ENCODE assay signal across 9 cellular contexts in the genomic region with DNA sequence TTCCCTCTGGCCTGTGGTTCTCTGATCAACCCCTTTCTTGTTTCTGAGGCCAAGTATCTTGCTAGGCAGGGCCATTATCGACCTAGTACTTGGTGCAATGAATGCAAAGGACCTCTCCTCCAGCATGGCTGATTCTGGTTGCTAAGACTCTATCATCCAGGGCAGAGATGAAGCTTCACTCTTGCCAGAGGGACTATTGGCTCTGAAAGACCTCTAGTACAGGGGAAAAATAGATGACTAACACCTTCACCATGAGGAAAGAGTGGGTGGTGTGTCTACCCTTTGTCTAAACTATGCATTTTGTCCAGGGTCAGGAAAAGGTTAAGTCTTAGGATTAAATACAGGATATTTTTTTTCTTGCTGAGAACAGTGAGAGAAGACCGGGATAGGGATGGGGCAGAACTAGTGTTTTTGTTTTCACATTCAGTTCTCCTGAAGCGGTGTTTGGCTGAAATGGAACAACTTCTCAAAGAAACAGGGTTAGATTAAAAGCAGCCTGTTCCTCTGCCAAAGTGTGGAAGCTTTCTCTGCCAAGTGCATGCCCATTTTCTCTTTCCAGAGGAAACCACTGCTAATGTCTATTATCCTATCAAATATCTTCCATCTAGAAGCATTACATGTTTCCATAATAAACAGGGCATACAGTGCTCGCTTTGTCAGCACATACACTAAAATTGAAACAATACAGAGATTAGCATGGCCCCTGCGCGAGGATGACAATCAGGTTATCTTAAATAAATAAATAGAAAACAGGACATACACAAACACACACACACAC. TPM values are rescaled to one million over a fixed set of nuclear protein-coding genes. Genes with fewer than 3 reads are reported as not detected.
DNase-seq lines count a peak whose midpoint lies in the region; ATAC-seq, FAIRE-seq and TF ChIP-seq lines count a peak whose summit lies in the region.
"Had no signal": no experiment of that assay in that cellular context is flagged by ENCODE, and none has a peak within 500 bp of the region (broad histone marks: within the 10 kb centered on the region; RNA-seq: fewer than 3 reads in every experiment).

No MANE protein-coding gene starts in this region.

- CTCF ChIA-PET in HEK293 (lab: Yijun Ruan, JAX): interaction anchor here (0.8 to 1.0 kb wide), 2 partner anchors 133 to 145 kb away, joined by 4 read pairs; no protein-coding TSS in a partner anchor
- CTCF ChIA-PET in CD8-positive, alpha-beta memory T cell (lab: Charles Lee): interaction anchor here (0.8 to 1.9 kb wide), 2 partner anchors 8 to 25 kb away, joined by 3 to 5 read pairs; no protein-coding TSS in a partner anchor

- H3K27me3 Mint-ChIP-seq in activated T-helper 17 cell treated with anti-CD3 and anti-CD28 coated beads, Interleukin-2, amount 50 U/mL, for 72 hours: no peaks in the 10 kb centered on the region
- no peaks in the 10 kb centered on the region for H3K27me3 Mint-ChIP-seq in CD8-positive, alpha-beta memory T cell

- no peaks in the 10 kb centered on the region for H3K9me3 ChIP-seq in HEK293 (ENCODE audit: control insufficient read depth, insufficient read depth, low read depth, low read length)
- no peaks in the 10 kb centered on the region for H3K9me3 ChIP-seq in small intestine (ENCODE audit: control insufficient read depth, low read depth)
- no peaks in the 10 kb centered on the region for H3K9me3 ChIP-seq in CD8-positive, alpha-beta memory T cell (ENCODE audit: low read length)

- H3K27ac ChIP-seq in HEK293 (ENCODE audit: extremely low read depth, low read depth, low read length) (no peak overlapping the region), small intestine (ENCODE audit: low read depth in 1 of 2, low read length in 1 of 2) (peak overlapping the region; percentile 49 to 65)
- no peak overlapping the region for H3K27ac ChIP-seq in CD8-positive, alpha-beta memory T cell (ENCODE audit: low read depth, low read length)

- 38 to 58% (median 53%) methylated on average over 6 of the region's 6 CpGs for WGBS in small intestine, 3 donors

- POLR2A ChIA-PET in HEK293 (lab: Yijun Ruan, JAX): interaction anchor here (4.7 to 6.0 kb wide), 2 partner anchors 9 to 24 kb away, joined by 78 to 86 read pairs; a partner anchor contains a TSS
- POLR2A ChIA-PET in CD8-positive, alpha-beta memory T cell (lab: Charles Lee): no interaction called here

- no peaks in the 10 kb centered on the region for H3K9me3 Mint-ChIP-seq in activated T-helper 17 cell treated with anti-CD3 and anti-CD28 coated beads, Interleukin-2, amount 50 U/mL, for 72 hours
- no peaks in the 10 kb centered on the region for H3K9me3 Mint-ChIP-seq in CD8-positive, alpha-beta memory T cell

- peak overlapping the region; percentile 88 for H3K4me3 Mint-ChIP-seq in activated T-helper 17 cell treated with anti-CD3 and anti-CD28 coated beads, Interleukin-2, amount 50 U/mL, for 72 hours
- H3K4me3 Mint-ChIP-seq in CD8-positive, alpha-beta memory T cell: peak overlapping the region in 1 of 7 donors; percentile 73

- H3K27ac Mint-ChIP-seq in activated T-helper 17 cell treated with anti-CD3 and anti-CD28 coated beads, Interleukin-2, amount 50 U/mL, for 72 hours: peak overlapping the region; percentile 73
- peak overlapping the region in 1 of 8 donors; percentile 40 for H3K27ac Mint-ChIP-seq in CD8-positive, alpha-beta memory T cell

- DNase-seq in fibroblast of the aortic adventitia (ENCODE audit: low read depth) (peak; percentile 93), small intestine (peak; percentile 31), NCI-H524 treated with DMSO at 0.1 percent for 48 hours (lab: John Stamatoyannopoulos, UW) (no peak), SKM-1 (lab: John Stamatoyannopoulos, UW; ENCODE audit: unreplicated experiment) (no peak)
- no peak for DNase-seq in CD8-positive, alpha-beta memory T cell
- DNase-seq: islet precursor cell had no signal

- peaks cover 91% of the 10 kb centered on the region for H3K36me3 Mint-ChIP-seq in activated T-helper 17 cell treated with anti-CD3 and anti-CD28 coated beads, Interleukin-2, amount 50 U/mL, for 72 hours (ENCODE audit: low read depth)
- H3K36me3 Mint-ChIP-seq in CD8-positive, alpha-beta memory T cell: peaks cover 7 to 54% (median 19%) of the 10 kb centered on the region in 3 donors

- H3K4me1 ChIP-seq in HEK293 (ENCODE audit: control insufficient read depth, insufficient read depth, low read length) (peaks cover 25% of the 10 kb centered on the region), small intestine (ENCODE audit: control insufficient read depth in 2 of 2, insufficient read depth in 1 of 2, low read depth in 1 of 2, low read length in 1 of 2) (peaks cover 7 to 13% of the 10 kb centered on the region in 2 donors)
- peaks cover 28% of the 10 kb centered on the region for H3K4me1 ChIP-seq in CD8-positive, alpha-beta memory T cell (ENCODE audit: insufficient read depth, low read length)

- H3K27me3 ChIP-seq in small intestine (ENCODE audit: control insufficient read depth in 2 of 2, insufficient read depth in 2 of 2, low read length in 2 of 2): no peaks in the 10 kb centered on the region
- H3K27me3 ChIP-seq in CD8-positive, alpha-beta memory T cell (ENCODE audit: insufficient read depth, low read length, poor library complexity, severe bottlenecking): no peaks in the 10 kb centered on the region

- peak; percentile 14 for ATAC-seq in activated T-helper 17 cell treated with anti-CD3 and anti-CD28 coated beads, Interleukin-2, amount 50 U/mL, for 72 hours (replicated peaks)
- no peak for ATAC-seq in HG03097 (IDR thresholded peaks at IDR 0.05; ENCODE audit: low FRiP score, unreplicated experiment)

- peaks cover 23% of the 10 kb centered on the region for H3K4me1 Mint-ChIP-seq in activated T-helper 17 cell treated with anti-CD3 and anti-CD28 coated beads, Interleukin-2, amount 50 U/mL, for 72 hours
- peaks cover 33 to 44% (median 42%) of the 10 kb centered on the region in 3 donors for H3K4me1 Mint-ChIP-seq in CD8-positive, alpha-beta memory T cell

- H3K36me3 ChIP-seq in HEK293 (ENCODE audit: control insufficient read depth in 2 of 2, insufficient read depth in 1 of 2, low read length in 2 of 2) (peaks cover 0 to 50% of the 10 kb centered on the region in 2 experiments; a peak in 1 of 3 replicates), small intestine (ENCODE audit: control insufficient read depth in 2 of 2, insufficient read depth in 2 of 2, low read length in 2 of 2) (peaks cover 0 to 4% of the 10 kb centered on the region in 2 donors)
- no peaks in the 10 kb centered on the region for H3K36me3 ChIP-seq in CD8-positive, alpha-beta memory T cell (ENCODE audit: insufficient read depth, low read length)

- TF ChIP-seq CTCF in HEK293 (tag by site-specific recombination; IDR thresholded peaks at IDR 0.05): no peak
- TF ChIP-seq CTCF in fibroblast of the aortic adventitia (IDR thresholded peaks at IDR 0.05; ENCODE audit: insufficient read depth, low read length): no peak

- no peak overlapping the region for H3K4me3 ChIP-seq in HEK293 (ENCODE audit: low read depth, low read length)
- H3K4me3 ChIP-seq in fibroblast of the aortic adventitia (ENCODE audit: low read depth, low read length): peak overlapping the region; percentile 34
- peak overlapping the region in 1 of 2 donors; percentile 3 for H3K4me3 ChIP-seq in small intestine (ENCODE audit: low read depth in 1 of 2, low read length in 2 of 2)
- no peak overlapping the region for H3K4me3 ChIP-seq in CD8-positive, alpha-beta memory T cell (ENCODE audit: low read length)

- no peak for FAIRE-seq in small intestine (lab: Jason Lieb, UNC)

TF ChIP-seq in HEK293, 187 proteins besides CTCF, POLR2A, EP300 and RAD21 (continues in another document):
- TF ChIP-seq ZNF324 (tag by site-specific recombination; IDR thresholded peaks at IDR 0.05) (no peak), ZNF654 (tag by site-specific recombination; IDR thresholded peaks at IDR 0.05; ENCODE audit: low read depth) (no peak), ZNF175 (tag by site-specific recombination; IDR thresholded peaks at IDR 0.05) (no peak), ZNF302 (tag by site-specific recombination; IDR thresholded peaks at IDR 0.05; ENCODE audit: low read depth) (no peak), SCRT2 (tag by site-specific recombination; IDR thresholded peaks at IDR 0.05) (no peak)

RNA-seq across cellular contexts. Expression of a gene that starts 5.0 kb away (rescaled TPM):
- 10 to 100 TPM; 42.4 to 51.3 TPM for total RNA-seq in activated T-helper 17 cell treated with anti-CD3 and anti-CD28 coated beads, Interleukin-2, amount 50 U/mL, for 72 hours
- total RNA-seq in fibroblast of the aortic adventitia (ENCODE audit: low replicate concordance): 0.98 and 5.9 TPM in 2 replicates
- polyA plus RNA-seq in small intestine: 10 to 100 TPM; 19.7 to 36.7 (median 22.4) TPM
- 100 to 1,000 TPM; 104 to 110 TPM for total RNA-seq in CD8-positive, alpha-beta memory T cell
- polyA plus RNA-seq in CD8-positive, alpha-beta memory T cell: 43.1 TPM

RNA-seq across cellular contexts. Expression of a gene that starts 23.8 kb away (rescaled TPM):
- 10 to 100 TPM; 11.3 to 52.8 TPM for total RNA-seq in activated T-helper 17 cell treated with anti-CD3 and anti-CD28 coated beads, Interleukin-2, amount 50 U/mL, for 72 hours
- 5.8 and 14.8 TPM in 2 replicates for total RNA-seq in fibroblast of the aortic adventitia (ENCODE audit: low replicate concordance)
- polyA plus RNA-seq in small intestine: 10 to 100 TPM; 24.1 to 57.0 (median 49.4) TPM
- total RNA-seq in CD8-positive, alpha-beta memory T cell: 1 to 10 TPM; 4.4 to 4.9 TPM
- polyA plus RNA-seq in CD8-positive, alpha-beta memory T cell: 4.6 TPM

RNA-seq across cellular contexts. Expression of a gene that starts 33.4 kb away (rescaled TPM):
- total RNA-seq in activated T-helper 17 cell treated with anti-CD3 and anti-CD28 coated beads, Interleukin-2, amount 50 U/mL, for 72 hours: 10 to 100 TPM; 10.7 to 18.4 TPM
- 9.1 and 13.0 TPM in 2 replicates for total RNA-seq in fibroblast of the aortic adventitia (ENCODE audit: low replicate concordance)
- 10 to 100 TPM in 1 of 3 donors, 1 to 10 TPM in 2; 3.8 to 12.1 (median 9.0) TPM for polyA plus RNA-seq in small intestine
- 1 to 10 TPM; 6.3 to 7.9 TPM for total RNA-seq in CD8-positive, alpha-beta memory T cell
- polyA plus RNA-seq in CD8-positive, alpha-beta memory T cell: 0.22 TPM

RNA-seq across cellular contexts. Expression of a gene that starts 51.2 kb away (rescaled TPM):
- not detected for total RNA-seq in activated T-helper 17 cell treated with anti-CD3 and anti-CD28 coated beads, Interleukin-2, amount 50 U/mL, for 72 hours
- not detected in 2 replicates for total RNA-seq in fibroblast of the aortic adventitia (ENCODE audit: low replicate concordance)
- polyA plus RNA-seq in small intestine: not detected
- total RNA-seq in CD8-positive, alpha-beta memory T cell: not detected
- not detected for polyA plus RNA-seq in CD8-positive, alpha-beta memory T cell

Comparison
In these comparisons a context has a peak if more than half of its experiments do, and no peak if none do; other contexts are left out.
1. H3K27ac ChIP-seq: peak in small intestine (2 of 2); none in HEK293 (single experiment) and CD8-positive, alpha-beta memory T cell (single experiment).
2. DNase-seq: peak in fibroblast of the aortic adventitia (single experiment) and small intestine (single experiment); none in CD8-positive, alpha-beta memory T cell (0 of 5), NCI-H524 treated with DMSO at 0.1 percent for 48 hours (single experiment) and SKM-1 (single experiment).